Comparison of ENCODE assay signal across 1 cellular context in the genomic region with DNA sequence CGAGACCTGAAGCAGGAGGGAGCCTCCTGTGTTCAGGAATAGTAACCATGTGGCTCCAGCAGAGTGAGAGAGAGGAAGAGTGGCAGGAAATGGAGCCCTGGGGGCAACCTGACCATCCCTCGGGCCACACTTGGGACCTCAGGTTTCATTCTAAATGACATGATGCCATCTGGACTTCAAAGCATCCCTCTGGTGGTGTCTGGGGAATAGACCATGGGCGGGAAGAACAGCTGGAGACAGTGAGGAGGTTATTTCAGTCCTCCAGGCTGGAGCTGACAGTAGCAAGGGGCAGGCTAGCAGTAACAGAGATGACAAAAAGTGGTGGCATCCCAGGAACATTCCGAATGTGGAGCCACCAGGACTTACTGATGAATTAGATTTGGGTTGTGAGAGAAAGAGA.
TF ChIP-seq lines count a peak whose summit lies in the region.

No MANE protein-coding gene starts in this region.

TF ChIP-seq in SK-N-SH, 30 proteins besides CTCF, POLR2A, EP300 and RAD21 (continued from another document):
- TF ChIP-seq, protein P1, sequence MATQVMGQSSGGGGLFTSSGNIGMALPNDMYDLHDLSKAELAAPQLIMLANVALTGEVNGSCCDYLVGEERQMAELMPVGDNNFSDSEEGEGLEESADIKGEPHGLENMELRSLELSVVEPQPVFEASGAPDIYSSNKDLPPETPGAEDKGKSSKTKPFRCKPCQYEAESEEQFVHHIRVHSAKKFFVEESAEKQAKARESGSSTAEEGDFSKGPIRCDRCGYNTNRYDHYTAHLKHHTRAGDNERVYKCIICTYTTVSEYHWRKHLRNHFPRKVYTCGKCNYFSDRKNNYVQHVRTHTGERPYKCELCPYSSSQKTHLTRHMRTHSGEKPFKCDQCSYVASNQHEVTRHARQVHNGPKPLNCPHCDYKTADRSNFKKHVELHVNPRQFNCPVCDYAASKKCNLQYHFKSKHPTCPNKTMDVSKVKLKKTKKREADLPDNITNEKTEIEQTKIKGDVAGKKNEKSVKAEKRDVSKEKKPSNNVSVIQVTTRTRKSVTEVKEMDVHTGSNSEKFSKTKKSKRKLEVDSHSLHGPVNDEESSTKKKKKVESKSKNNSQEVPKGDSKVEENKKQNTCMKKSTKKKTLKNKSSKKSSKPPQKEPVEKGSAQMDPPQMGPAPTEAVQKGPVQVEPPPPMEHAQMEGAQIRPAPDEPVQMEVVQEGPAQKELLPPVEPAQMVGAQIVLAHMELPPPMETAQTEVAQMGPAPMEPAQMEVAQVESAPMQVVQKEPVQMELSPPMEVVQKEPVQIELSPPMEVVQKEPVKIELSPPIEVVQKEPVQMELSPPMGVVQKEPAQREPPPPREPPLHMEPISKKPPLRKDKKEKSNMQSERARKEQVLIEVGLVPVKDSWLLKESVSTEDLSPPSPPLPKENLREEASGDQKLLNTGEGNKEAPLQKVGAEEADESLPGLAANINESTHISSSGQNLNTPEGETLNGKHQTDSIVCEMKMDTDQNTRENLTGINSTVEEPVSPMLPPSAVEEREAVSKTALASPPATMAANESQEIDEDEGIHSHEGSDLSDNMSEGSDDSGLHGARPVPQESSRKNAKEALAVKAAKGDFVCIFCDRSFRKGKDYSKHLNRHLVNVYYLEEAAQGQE (IDR thresholded peaks at IDR 0.05; ENCODE audit: low read depth, low read length): no peak
- TF ChIP-seq TCF12 (IDR thresholded peaks at IDR 0.05) (no peak), NRF1 (IDR thresholded peaks at IDR 0.05; ENCODE audit: low read depth, low read length) (no peak), EZH2phosphoT487 (IDR thresholded peaks at IDR 0.05; ENCODE audit: borderline replicate concordance, low read depth) (no peak), TEAD4 (IDR thresholded peaks at IDR 0.05; ENCODE audit: borderline replicate concordance, insufficient read depth) (no peak), SMC3 (IDR thresholded peaks at IDR 0.05; ENCODE audit: low read depth, low read length) (no peak), MEF2A (IDR thresholded peaks at IDR 0.05; ENCODE audit: borderline replicate concordance, low read depth) (no peak)
- TF ChIP-seq, protein P2, sequence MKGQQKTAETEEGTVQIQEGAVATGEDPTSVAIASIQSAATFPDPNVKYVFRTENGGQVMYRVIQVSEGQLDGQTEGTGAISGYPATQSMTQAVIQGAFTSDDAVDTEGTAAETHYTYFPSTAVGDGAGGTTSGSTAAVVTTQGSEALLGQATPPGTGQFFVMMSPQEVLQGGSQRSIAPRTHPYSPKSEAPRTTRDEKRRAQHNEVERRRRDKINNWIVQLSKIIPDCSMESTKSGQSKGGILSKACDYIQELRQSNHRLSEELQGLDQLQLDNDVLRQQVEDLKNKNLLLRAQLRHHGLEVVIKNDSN (IDR thresholded peaks at IDR 0.05; ENCODE audit: borderline replicate concordance, low read depth): no peak
